20 cellular contexts compared by ENCODE assay signal in the genomic region with DNA sequence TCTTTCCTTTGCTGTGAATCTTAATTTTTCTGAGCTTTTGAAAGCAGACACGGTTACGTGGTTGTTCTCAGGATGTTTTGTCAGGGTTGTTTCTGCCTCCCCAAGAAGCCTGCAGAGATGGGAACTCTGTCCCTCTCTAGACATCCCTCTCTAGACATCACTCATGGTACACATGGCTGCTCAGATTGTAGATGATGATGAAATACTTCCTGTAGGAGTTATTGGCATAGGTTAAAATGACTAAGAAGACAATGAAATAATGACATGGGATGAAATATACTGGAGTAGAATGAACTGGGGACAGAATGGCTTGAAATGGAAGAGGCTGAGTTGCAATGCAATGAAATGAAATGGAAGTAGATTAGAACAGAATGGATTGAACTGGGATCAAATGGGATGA.
DNase-seq lines count a peak whose midpoint lies in the region; ATAC-seq, FAIRE-seq and TF ChIP-seq lines count a peak whose summit lies in the region.
"Had no signal": no experiment of that assay in that cellular context is flagged by ENCODE, and none has a peak within 500 bp of the region (broad histone marks: within the 10 kb centered on the region; RNA-seq: fewer than 3 reads in every experiment).

No MANE protein-coding gene starts in this region.

- CTCF ChIA-PET in HepG2 (lab: Yijun Ruan, JAX; ENCODE audit: low intra/inter-chr PET ratio, low total read pairs) (no interaction called here), K562 (lab: Yijun Ruan, JAX; ENCODE audit: low intra/inter-chr PET ratio) (no interaction called here)

- TF ChIP-seq EP300 in HepG2 (IDR thresholded peaks at IDR 0.05; ENCODE audit: low read depth in 2 of 2, low read length in 2 of 2) (no peak), HepG2 (CRISPR knock-in tag; IDR thresholded peaks at IDR 0.05; ENCODE audit: borderline replicate concordance) (no peak), K562 (IDR thresholded peaks at IDR 0.05; ENCODE audit: low read length) (no peak)

- TF ChIP-seq POLR2A in HepG2 (IDR thresholded peaks at IDR 0.05; ENCODE audit: insufficient read depth in 1 of 2, low read depth in 2 of 2, low read length in 2 of 2) (no peak), right lobe of liver (IDR thresholded peaks at IDR 0.05) (no peak), K562 (conservative IDR thresholded peaks at IDR 0.05) (no peak)

- POLR2A ChIA-PET in HepG2 (lab: Yijun Ruan, JAX) (no interaction called here), K562 (lab: Yijun Ruan, JAX) (no interaction called here)

- DNase-seq in HepG2 (ENCODE audit: low spot score) (no peak), right lobe of liver (no peak), K562 (ENCODE audit: extremely low read depth in 1 of 4, low spot score in 3 of 4) (no peak), kidney tubule cell (ENCODE audit: low spot score) (peak; percentile 23), cortex of kidney (lab: John Stamatoyannopoulos, UW) (no peak)
- DNase-seq: BE2C; C1 segment of cervical spinal cord; CD4-positive, CD25-positive, alpha-beta regulatory T cell; CD8-positive, alpha-beta memory T cell; COR-L47; GM23248; H7; HFFc6 had no signal

- no peak for TF ChIP-seq RAD21 in HepG2 (CRISPR knock-in tag; IDR thresholded peaks at IDR 0.05)
- no peak for TF ChIP-seq RAD21 in K562 (CRISPR knock-in tag; conservative IDR thresholded peaks at IDR 0.05 in 1 of 2, IDR thresholded peaks at IDR 0.05 in 1 of 2)

- H2AFZ ChIP-seq in HepG2 (ENCODE audit: low read length) = no peak overlapping the region
- no peak overlapping the region for H2AFZ ChIP-seq in K562 (ENCODE audit: low read depth, low read length)
- H2AFZ ChIP-seq: GM23248 had no signal

- H3K79me2 ChIP-seq in HepG2 (ENCODE audit: insufficient read depth, low read length) (no peaks in the 10 kb centered on the region), K562 (ENCODE audit: control insufficient read depth, insufficient read depth, low read length) (no peaks in the 10 kb centered on the region)

- no peaks in the 10 kb centered on the region for H3K9me1 ChIP-seq in K562 (ENCODE audit: control insufficient read depth, insufficient read depth, low read length)

- H3K36me3 ChIP-seq in HepG2 (replicated peaks in 1 of 2; ENCODE audit: control insufficient read depth in 1 of 2, insufficient read depth in 2 of 2, low read length in 2 of 2) = no peaks in the 10 kb centered on the region
- H3K36me3 ChIP-seq in right lobe of liver = no peaks in the 10 kb centered on the region
- no peaks in the 10 kb centered on the region for H3K36me3 ChIP-seq in K562 (ENCODE audit: control insufficient read depth, insufficient read depth, low read length)
- H3K36me3 ChIP-seq: BE2C had no signal

- H3K9ac ChIP-seq in HepG2 (ENCODE audit: insufficient read depth, low read depth, low read length) = no peak overlapping the region
- H3K9ac ChIP-seq in K562 (ENCODE audit: insufficient read depth in 1 of 2, low read depth in 2 of 2, low read length in 2 of 2) = no peak overlapping the region
- H3K9ac ChIP-seq: GM23248 had no signal

- H4K20me1 ChIP-seq in HepG2 (ENCODE audit: insufficient read depth, low read length) (no peaks in the 10 kb centered on the region), K562 (replicated peaks; ENCODE audit: control insufficient read depth, insufficient read depth, low read length) (no peaks in the 10 kb centered on the region)

- H3K27ac ChIP-seq in HepG2 (ENCODE audit: extremely low read length, insufficient read depth, low read length) (no peak overlapping the region), right lobe of liver (no peak overlapping the region), K562 (ENCODE audit: extremely low read depth, low read depth, low read length) (no peak overlapping the region)
- H3K27ac ChIP-seq: GM23248 had no signal

- H3K27me3 ChIP-seq in HepG2 (ENCODE audit: control insufficient read depth in 1 of 2, insufficient read depth in 2 of 2, low read length in 2 of 2) (no peaks in the 10 kb centered on the region), right lobe of liver (no peaks in the 10 kb centered on the region), K562 (ENCODE audit: control insufficient read depth in 2 of 2, insufficient read depth in 2 of 2, low read length in 2 of 2) (no peaks in the 10 kb centered on the region)
- H3K27me3 ChIP-seq: BE2C had no signal

- H3K4me2 ChIP-seq in HepG2 (ENCODE audit: low read depth, low read length) = no peak overlapping the region
- no peak overlapping the region for H3K4me2 ChIP-seq in K562 (ENCODE audit: insufficient read depth, low read length)

- no peaks in the 10 kb centered on the region for H3K9me3 ChIP-seq in HepG2 (ENCODE audit: low read length)
- no peaks in the 10 kb centered on the region for H3K9me3 ChIP-seq in right lobe of liver
- H3K9me3 ChIP-seq in K562 (replicated peaks; ENCODE audit: control insufficient read depth, insufficient read depth, low read depth, low read length) = no peaks in the 10 kb centered on the region
- H3K9me3 ChIP-seq: BE2C had no signal

- in situ Hi-C loops in HepG2 (cut with HindIII; ENCODE audit: extremely low pct_ligation_motif_present, low pct_unique_long_range_greater_than_20kb) = no loop called here
- in situ Hi-C loops in K562 (cut with MboI) = no loop called here

- intact Hi-C loops in HepG2 (cut with micrococcal nuclease; ENCODE audit: unreplicated experiment) (no loop called here), right lobe of liver (cut with DNase I) (no loop called here), K562 (cut with micrococcal nuclease) (no loop called here)

- no peak for TF ChIP-seq CTCF in HepG2 (CRISPR knock-in tag; IDR thresholded peaks at IDR 0.05)
- TF ChIP-seq CTCF in right lobe of liver (IDR thresholded peaks at IDR 0.05) = no peak
- no peak for TF ChIP-seq CTCF in K562 (IDR thresholded peaks at IDR 0.05 in 2 of 3, conservative IDR thresholded peaks at IDR 0.05 in 1 of 3; ENCODE audit: insufficient read depth in 2 of 3, low read depth in 1 of 3, low read length in 3 of 3)

- H3K4me3 ChIP-seq in HepG2 (replicated peaks in 1 of 3; ENCODE audit: insufficient read depth in 1 of 3, low read depth in 2 of 3, low read length in 3 of 3) (no peak overlapping the region), right lobe of liver (no peak overlapping the region), K562 (no peak overlapping the region)
- H3K4me3 ChIP-seq: GM23248 had no signal

- WGBS in HepG2 (ENCODE audit: low lambda C conversion rate) = 42% methylated on average over 2 of the region's 2 CpGs
- WGBS in right lobe of liver (ENCODE audit: insufficient coverage, low coverage, low lambda C conversion rate, missing lambda C conversion rate) = 68% methylated on average over 2 of the region's 2 CpGs
- WGBS in K562 (ENCODE audit: insufficient coverage, low coverage, missing lambda C conversion rate) = 0% methylated on average over 2 of the region's 2 CpGs

- FAIRE-seq in HepG2 (lab: Jason Lieb, UNC) (no peak), K562 (lab: Jason Lieb, UNC) (no peak)
- FAIRE-seq: D721Med, G401.6, GM12891, GM19239 had no signal

- H3K4me1 ChIP-seq in HepG2 (ENCODE audit: insufficient read depth, low read length) = no peaks in the 10 kb centered on the region
- H3K4me1 ChIP-seq in right lobe of liver = no peaks in the 10 kb centered on the region
- no peaks in the 10 kb centered on the region for H3K4me1 ChIP-seq in K562 (replicated peaks in 1 of 2; ENCODE audit: control insufficient read depth in 2 of 2, insufficient read depth in 2 of 2, low read length in 2 of 2)
- H3K4me1 ChIP-seq: BE2C had no signal

- BruUV-seq in HepG2 (replicated peaks; lab: Mats Ljungman, UMichigan) (no TSS peak), K562 (replicated peaks; lab: Mats Ljungman, UMichigan) (no TSS peak)

- ATAC-seq in HepG2 (no peak), right lobe of liver (no peak), K562 (no peak), HG03439 (IDR thresholded peaks at IDR 0.05; ENCODE audit: unreplicated experiment) (no peak), HG03108 (IDR thresholded peaks at IDR 0.05; ENCODE audit: unreplicated experiment) (no peak)
- ATAC-seq: HCT116 had no signal

TF ChIP-seq in HepG2, 621 proteins besides CTCF, POLR2A, EP300 and RAD21:
- TF ChIP-seq ATF7 (IDR thresholded peaks at IDR 0.05) (peak; percentile 78), ATF7 (CRISPR knock-in tag; IDR thresholded peaks at IDR 0.05) (no peak), ARNTL (CRISPR knock-in tag; IDR thresholded peaks at IDR 0.05) (no peak), BRD4 (CRISPR knock-in tag; IDR thresholded peaks at IDR 0.05) (no peak), CEBPB (IDR thresholded peaks at IDR 0.05; ENCODE audit: borderline replicate concordance, low read depth, low read length) (peak; percentile 69), ATM (IDR thresholded peaks at IDR 0.05; ENCODE audit: borderline replicate concordance) (0 out of 2 replicates have a peak, but pooled peaks have one; percentile 36), ZNF34 (CRISPR knock-in tag; IDR thresholded peaks at IDR 0.05; ENCODE audit: borderline replicate concordance) (no peak)
TF ChIP-seq in HepG2: peak in this region for 3.

TF ChIP-seq in K562, 482 proteins besides CTCF, POLR2A, EP300 and RAD21 (continues in another document):
- TF ChIP-seq ZNF217 (CRISPR knock-in tag; IDR thresholded peaks at IDR 0.05) (no peak), CTBP1 (IDR thresholded peaks at IDR 0.05; ENCODE audit: borderline replicate concordance) (no peak), MYNN (IDR thresholded peaks at IDR 0.05) (no peak), MYNN (CRISPR knock-in tag; IDR thresholded peaks at IDR 0.05) (no peak)
- TF ChIP-seq, protein P1, sequence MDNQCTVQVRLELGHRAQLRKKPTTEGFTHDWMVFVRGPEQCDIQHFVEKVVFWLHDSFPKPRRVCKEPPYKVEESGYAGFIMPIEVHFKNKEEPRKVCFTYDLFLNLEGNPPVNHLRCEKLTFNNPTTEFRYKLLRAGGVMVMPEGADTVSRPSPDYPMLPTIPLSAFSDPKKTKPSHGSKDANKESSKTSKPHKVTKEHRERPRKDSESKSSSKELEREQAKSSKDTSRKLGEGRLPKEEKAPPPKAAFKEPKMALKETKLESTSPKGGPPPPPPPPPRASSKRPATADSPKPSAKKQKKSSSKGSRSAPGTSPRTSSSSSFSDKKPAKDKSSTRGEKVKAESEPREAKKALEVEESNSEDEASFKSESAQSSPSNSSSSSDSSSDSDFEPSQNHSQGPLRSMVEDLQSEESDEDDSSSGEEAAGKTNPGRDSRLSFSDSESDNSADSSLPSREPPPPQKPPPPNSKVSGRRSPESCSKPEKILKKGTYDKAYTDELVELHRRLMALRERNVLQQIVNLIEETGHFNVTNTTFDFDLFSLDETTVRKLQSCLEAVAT (IDR thresholded peaks at IDR 0.05) = no peak
- TF ChIP-seq, protein P2, sequence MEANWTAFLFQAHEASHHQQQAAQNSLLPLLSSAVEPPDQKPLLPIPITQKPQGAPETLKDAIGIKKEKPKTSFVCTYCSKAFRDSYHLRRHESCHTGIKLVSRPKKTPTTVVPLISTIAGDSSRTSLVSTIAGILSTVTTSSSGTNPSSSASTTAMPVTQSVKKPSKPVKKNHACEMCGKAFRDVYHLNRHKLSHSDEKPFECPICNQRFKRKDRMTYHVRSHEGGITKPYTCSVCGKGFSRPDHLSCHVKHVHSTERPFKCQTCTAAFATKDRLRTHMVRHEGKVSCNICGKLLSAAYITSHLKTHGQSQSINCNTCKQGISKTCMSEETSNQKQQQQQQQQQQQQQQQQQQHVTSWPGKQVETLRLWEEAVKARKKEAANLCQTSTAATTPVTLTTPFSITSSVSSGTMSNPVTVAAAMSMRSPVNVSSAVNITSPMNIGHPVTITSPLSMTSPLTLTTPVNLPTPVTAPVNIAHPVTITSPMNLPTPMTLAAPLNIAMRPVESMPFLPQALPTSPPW (CRISPR knock-in tag; IDR thresholded peaks at IDR 0.05) = no peak
